In the genomic region with DNA sequence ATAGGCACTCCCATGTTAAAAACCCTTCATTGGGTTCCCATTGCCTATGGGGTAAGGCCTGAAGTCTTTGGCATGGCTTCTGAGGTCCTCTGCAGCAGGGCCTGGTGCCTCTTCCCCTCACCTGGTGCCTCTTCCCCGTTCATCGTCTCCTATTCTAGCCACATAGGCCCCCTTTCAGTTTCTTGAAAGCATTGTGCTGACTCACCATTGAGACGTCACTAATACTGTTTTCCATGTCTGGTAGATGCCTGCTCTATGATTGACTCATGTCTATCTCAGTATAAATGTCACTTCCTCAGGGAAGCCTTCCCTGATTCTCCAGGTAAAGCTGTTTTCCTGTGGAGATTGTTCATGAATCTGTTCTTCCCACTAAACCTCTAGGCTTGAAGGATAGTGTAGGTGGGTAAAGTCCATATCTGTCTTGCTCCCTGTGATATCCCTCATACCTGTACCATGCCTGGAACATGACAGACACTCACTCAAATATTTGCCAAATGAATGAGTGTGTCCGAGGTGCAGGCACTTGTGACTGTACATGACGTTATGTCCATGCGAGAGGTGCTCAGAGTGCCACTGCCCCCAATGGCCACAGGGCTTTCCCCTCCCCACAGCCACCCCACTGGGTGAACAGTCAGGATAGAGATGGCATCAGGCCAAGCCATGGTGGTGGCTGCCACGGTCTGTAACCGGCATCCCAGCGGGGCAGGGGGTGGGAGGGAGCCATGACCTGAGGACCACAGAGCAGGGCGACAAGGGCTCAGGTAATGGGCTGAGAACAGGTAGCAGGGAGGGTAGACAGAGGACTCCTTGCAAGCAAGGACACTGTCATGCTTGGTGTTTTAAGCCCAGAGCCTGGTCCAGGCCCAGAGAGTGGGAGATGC, we compare ENCODE assay signal across 15 cellular contexts.
A peak's percentile ranks its signal among the peaks of the same experiment; 100 is the strongest.
DNase-seq lines count a peak whose midpoint lies in the region; ATAC-seq and TF ChIP-seq lines count a peak whose summit lies in the region.
"Had no signal": no experiment of that assay in that cellular context is flagged by ENCODE, and none has a peak within 500 bp of the region (broad histone marks: within the 10 kb centered on the region; RNA-seq: fewer than 3 reads in every experiment).

No MANE protein-coding gene starts in this region.

- peak overlapping the region; percentile 26 to 84 for H3K27ac ChIP-seq in breast epithelium
- H3K27ac ChIP-seq in mammary epithelial cell (ENCODE audit: insufficient read depth, low read depth, low read length) = no peak overlapping the region
- H3K27ac ChIP-seq in uterus = peak overlapping the region; percentile 41 to 57
- H3K27ac ChIP-seq: 22Rv1 had no signal

- no peak overlapping the region for H3K9ac ChIP-seq in mammary epithelial cell (ENCODE audit: insufficient read depth, low read length)
- H3K9ac ChIP-seq: BLaER1 treated with 17β-estradiol and CSF1 and Interleukin-3, amounts not matched to agents 10 nM and 100 nM had no signal

- no peak overlapping the region for H3K4me2 ChIP-seq in mammary epithelial cell (ENCODE audit: insufficient read depth, low read depth, low read length)
- H3K4me2 ChIP-seq: GM23338 had no signal

- no peak for ATAC-seq in GM18907 (IDR thresholded peaks at IDR 0.05; ENCODE audit: unreplicated experiment)
- ATAC-seq: GM23338 had no signal

- TF ChIP-seq POLR2A in breast epithelium (IDR thresholded peaks at IDR 0.05) (no peak), uterus (IDR thresholded peaks at IDR 0.05) (no peak)

- peaks cover 2% of the 10 kb centered on the region for H3K4me1 Mint-ChIP-seq in progenitor cell of endocrine pancreas (ENCODE audit: low read depth)
- H3K4me1 Mint-ChIP-seq: GM23338, H9 had no signal

- H3K4me3 Mint-ChIP-seq in progenitor cell of endocrine pancreas (ENCODE audit: low read depth) = no peak overlapping the region
- H3K4me3 Mint-ChIP-seq: CD4-positive, alpha-beta T cell; GM23338; H9 had no signal

- H3K36me3 Mint-ChIP-seq in progenitor cell of endocrine pancreas (ENCODE audit: insufficient read depth) = no peaks in the 10 kb centered on the region

- 86% methylated on average over 10 of the region's 10 CpGs for WGBS in mammary epithelial cell (ENCODE audit: low coverage, missing lambda C conversion rate)

- no peak for DNase-seq in breast epithelium (ENCODE audit: low spot score in 2 of 2)
- no peak for DNase-seq in mammary epithelial cell
- DNase-seq in islet precursor cell = peak; percentile 46
- no peak for DNase-seq in progenitor cell of endocrine pancreas (ENCODE audit: low spot score, unreplicated experiment)
- no peak for DNase-seq in uterus
- DNase-seq in NCI-H446 treated with DMSO at 0.1 percent for 48 hours (lab: John Stamatoyannopoulos, UW) = no peak
- DNase-seq in activated effector memory CD4-positive, alpha-beta T cell treated with Interleukin-2 at 50 U/mL for 16 hours = no peak
- DNase-seq: CD4-positive, alpha-beta T cell; DMS79; EL; H9 had no signal

- BruUV-seq in mammary epithelial cell (replicated peaks; lab: Mats Ljungman, UMichigan) = no TSS peak

- intact Hi-C loops in breast epithelium (cut with DNase I; ENCODE audit: low total_unique reads) = no loop called here
- intact Hi-C loops in mammary epithelial cell (cut with micrococcal nuclease) = no loop called here
- intact Hi-C loops in uterus (cut with DNase I; ENCODE audit: low total_unique reads) = no loop called here

- no peaks in the 10 kb centered on the region for H4K20me1 ChIP-seq in mammary epithelial cell (ENCODE audit: insufficient read depth, low read length)
- H4K20me1 ChIP-seq: BLaER1 treated with 17β-estradiol and CSF1 and Interleukin-3, amounts not matched to agents 10 nM and 100 nM had no signal

- dilution Hi-C loops in mammary epithelial cell (cut with HindIII; ENCODE audit: low sequenced_read_pairs) = no loop called here

- peaks cover 5% of the 10 kb centered on the region for H3K27me3 Mint-ChIP-seq in progenitor cell of endocrine pancreas

- H3K27me3 ChIP-seq in breast epithelium (no peaks in the 10 kb centered on the region), mammary epithelial cell (ENCODE audit: insufficient read depth, low read length) (no peaks in the 10 kb centered on the region), uterus (no peaks in the 10 kb centered on the region)
- H3K27me3 ChIP-seq: BLaER1 treated with 17β-estradiol and CSF1 and Interleukin-3, amounts not matched to agents 10 nM and 100 nM had no signal

- peaks cover 7% of the 10 kb centered on the region for H3K9me3 Mint-ChIP-seq in progenitor cell of endocrine pancreas (ENCODE audit: low read depth)
- H3K9me3 Mint-ChIP-seq: CD4-positive, alpha-beta T cell; GM23338 had no signal

- TF ChIP-seq CTCF in breast epithelium (IDR thresholded peaks at IDR 0.05) (no peak), mammary epithelial cell (conservative IDR thresholded peaks at IDR 0.05 in 1 of 2, IDR thresholded peaks at IDR 0.05 in 1 of 2; ENCODE audit: extremely low read depth in 1 of 2, insufficient read depth in 1 of 2, low read depth in 1 of 2, low read length in 2 of 2) (no peak), progenitor cell of endocrine pancreas (IDR thresholded peaks at IDR 0.05; ENCODE audit: unreplicated experiment) (no peak), uterus (IDR thresholded peaks at IDR 0.05) (no peak)

- no peaks in the 10 kb centered on the region for H3K79me2 ChIP-seq in mammary epithelial cell (ENCODE audit: insufficient read depth, low read length)

- H3K36me3 ChIP-seq in breast epithelium (no peaks in the 10 kb centered on the region), mammary epithelial cell (ENCODE audit: insufficient read depth, low read length) (no peaks in the 10 kb centered on the region), uterus (no peaks in the 10 kb centered on the region)
- H3K36me3 ChIP-seq: BLaER1 treated with 17β-estradiol and CSF1 and Interleukin-3, amounts not matched to agents 10 nM and 100 nM had no signal

- peak overlapping the region; percentile 25 for H3K27ac Mint-ChIP-seq in progenitor cell of endocrine pancreas
- H3K27ac Mint-ChIP-seq: CD4-positive, alpha-beta T cell; GM23338 had no signal

- H3K9me3 ChIP-seq in breast epithelium = no peaks in the 10 kb centered on the region
- H3K9me3 ChIP-seq in mammary epithelial cell (replicated peaks; ENCODE audit: insufficient read depth, low read length) = no peaks in the 10 kb centered on the region
- no peaks in the 10 kb centered on the region for H3K9me3 ChIP-seq in uterus

- no peak overlapping the region for H3K4me3 ChIP-seq in breast epithelium
- H3K4me3 ChIP-seq in mammary epithelial cell (replicated peaks in 1 of 3; ENCODE audit: insufficient read depth in 1 of 3, low read depth in 2 of 3, low read length in 3 of 3) = no peak overlapping the region
- no peak overlapping the region for H3K4me3 ChIP-seq in uterus
- H3K4me3 ChIP-seq: BLaER1 treated with 17β-estradiol and CSF1 and Interleukin-3, amounts not matched to agents 10 nM and 100 nM; GM23338 had no signal

- in situ Hi-C loops in mammary epithelial cell (cut with MboI; ENCODE audit: low sequenced_read_pairs in 2 of 2) = no loop called here

- CTCF ChIA-PET in mammary epithelial cell (lab: Charles Lee; ENCODE audit: low non-redundant PET) = no interaction called here

- no peak overlapping the region for H2AFZ ChIP-seq in mammary epithelial cell (ENCODE audit: low read depth, low read length)
- H2AFZ ChIP-seq: GM23338 had no signal

- H3K4me1 ChIP-seq in breast epithelium = no peaks in the 10 kb centered on the region
- no peaks in the 10 kb centered on the region for H3K4me1 ChIP-seq in mammary epithelial cell (ENCODE audit: insufficient read depth, low read length)
- no peaks in the 10 kb centered on the region for H3K4me1 ChIP-seq in uterus
